18 cellular contexts compared by ENCODE assay signal in genomic region chr7:1931248-1931950, GRCh38.
A peak's percentile ranks its signal among the peaks of the same experiment; 100 is the strongest.
DNase-seq lines count a peak whose midpoint lies in the region; ATAC-seq, FAIRE-seq and TF ChIP-seq lines count a peak whose summit lies in the region.
"Had no signal": no experiment of that assay in that cellular context is flagged by ENCODE, and none has a peak within 500 bp of the region (broad histone marks: within the 10 kb centered on the region; RNA-seq: fewer than 3 reads in every experiment).

No MANE protein-coding gene starts in this region.

- no peaks in the 10 kb centered on the region for H3K27me3 Mint-ChIP-seq in CD4-positive, alpha-beta T cell
- peaks cover 3% of the 10 kb centered on the region for H3K27me3 Mint-ChIP-seq in astrocyte (ENCODE audit: low read depth, unreplicated experiment)
- H3K27me3 Mint-ChIP-seq in memory B cell: no peaks in the 10 kb centered on the region
- no peaks in the 10 kb centered on the region; the same call in 1 of the 2 replicates for H3K27me3 Mint-ChIP-seq in H9 (ENCODE audit: low read depth)
- H3K27me3 Mint-ChIP-seq in osteocyte (ENCODE audit: unreplicated experiment): no peaks in the 10 kb centered on the region

- no peaks in the 10 kb centered on the region for H3K9me3 Mint-ChIP-seq in CD4-positive, alpha-beta T cell
- peaks cover 4% of the 10 kb centered on the region for H3K9me3 Mint-ChIP-seq in astrocyte (ENCODE audit: unreplicated experiment)
- no peaks in the 10 kb centered on the region for H3K9me3 Mint-ChIP-seq in memory B cell
- H3K9me3 Mint-ChIP-seq in H9: peaks cover 4 to 9% of the 10 kb centered on the region in 2 experiments; a peak in 4 of 5 replicates
- no peaks in the 10 kb centered on the region for H3K9me3 Mint-ChIP-seq in osteocyte (ENCODE audit: unreplicated experiment)

- no peak for TF ChIP-seq POLR2A in H54 (IDR thresholded peaks at IDR 0.05; ENCODE audit: low read depth, low read length)

- H3K4me1 Mint-ChIP-seq in CD4-positive, alpha-beta T cell (ENCODE audit: low read depth): peaks cover 66% of the 10 kb centered on the region
- H3K4me1 Mint-ChIP-seq in astrocyte (ENCODE audit: low read depth, unreplicated experiment) (peaks cover 4% of the 10 kb centered on the region), memory B cell (peaks cover 29% of the 10 kb centered on the region), H9 (peaks cover 0 to 5% of the 10 kb centered on the region in 2 experiments; a peak in 1 of 4 replicates), osteocyte (ENCODE audit: unreplicated experiment) (peaks cover 7% of the 10 kb centered on the region)

- H3K4me2 ChIP-seq in astrocyte (ENCODE audit: low read length) (peak overlapping the region; percentile 5), H9 (ENCODE audit: insufficient read depth, insufficient read length, low read length) (no peak overlapping the region)

- no peak overlapping the region for H2BK15ac ChIP-seq in H9 (ENCODE audit: low read depth, low read length)

- no peaks in the 10 kb centered on the region for H3K36me3 ChIP-seq in astrocyte (ENCODE audit: insufficient read depth, low read length)
- H3K36me3 ChIP-seq: prostate gland had no signal

- H3K9me3 ChIP-seq in CD4-positive, alpha-beta T cell (ENCODE audit: control insufficient read depth, low read length): no peaks in the 10 kb centered on the region
- no peaks in the 10 kb centered on the region for H3K9me3 ChIP-seq in astrocyte (ENCODE audit: insufficient read depth, low read depth, low read length)
- H3K9me3 ChIP-seq in H9 (ENCODE audit: control insufficient read depth, low read depth, low read length): no peaks in the 10 kb centered on the region
- H3K9me3 ChIP-seq: prostate gland had no signal

- no peak overlapping the region for H4K5ac ChIP-seq in H9 (ENCODE audit: insufficient read length, low read depth, low read length)

- H3K4me3 Mint-ChIP-seq in CD4-positive, alpha-beta T cell: peak overlapping the region; percentile 68
- H3K4me3 Mint-ChIP-seq in astrocyte (ENCODE audit: unreplicated experiment): no peak overlapping the region
- H3K4me3 Mint-ChIP-seq in memory B cell: no peak overlapping the region
- H3K4me3 Mint-ChIP-seq in H9: no peak overlapping the region; a peak in 1 of 5 replicates
- H3K4me3 Mint-ChIP-seq in osteocyte (ENCODE audit: unreplicated experiment): no peak overlapping the region

- no CpG with 5 or more reads among the region's 24 CpGs for WGBS in H9 (ENCODE audit: extremely low coverage, insufficient read length, low lambda C conversion rate)

- no peak for ATAC-seq in CD4-positive, alpha-beta T cell (ENCODE audit: poor library complexity)
- ATAC-seq in memory B cell (ENCODE audit: low read depth) (no peak), GM19463 (IDR thresholded peaks at IDR 0.05; ENCODE audit: unreplicated experiment) (no peak), GM19324 (IDR thresholded peaks at IDR 0.05; ENCODE audit: low FRiP score, unreplicated experiment) (no peak)
- ATAC-seq: Panc1 had no signal

- intact Hi-C loops in CD4-positive, alpha-beta T cell (cut with DNase I, micrococcal nuclease): no loop called here

- no peak overlapping the region for H3T11ph ChIP-seq in H9 (ENCODE audit: low read length)

- no peaks in the 10 kb centered on the region for H3K79me1 ChIP-seq in H9 (ENCODE audit: insufficient read depth, low read depth, low read length, poor library complexity, severe bottlenecking)

- H4K20me1 ChIP-seq in astrocyte (ENCODE audit: insufficient read depth, low read length) (peaks cover 5% of the 10 kb centered on the region), H9 (ENCODE audit: control insufficient read depth, insufficient read depth, insufficient read length) (no peaks in the 10 kb centered on the region)

- peaks cover 3% of the 10 kb centered on the region for H3K79me2 ChIP-seq in astrocyte (ENCODE audit: insufficient read depth, low read length)
- H3K79me2 ChIP-seq in H9 (ENCODE audit: insufficient read depth, low read length): no peaks in the 10 kb centered on the region

- H3K27ac Mint-ChIP-seq in CD4-positive, alpha-beta T cell: peak overlapping the region; percentile 92
- H3K27ac Mint-ChIP-seq in astrocyte (ENCODE audit: unreplicated experiment): no peak overlapping the region
- H3K27ac Mint-ChIP-seq in memory B cell: peak overlapping the region; percentile 65
- peak overlapping the region in 1 of 3 experiments; percentile 72; a peak in 1 of 7 replicates for H3K27ac Mint-ChIP-seq in H9
- H3K27ac Mint-ChIP-seq in osteocyte (ENCODE audit: unreplicated experiment): no peak overlapping the region

- no peak overlapping the region for H4K8ac ChIP-seq in H9 (replicated peaks; ENCODE audit: insufficient read length, low read depth, low read length)

- H3K27ac ChIP-seq in CD4-positive, alpha-beta T cell (ENCODE audit: low read depth, low read length): peak overlapping the region; percentile 21
- H3K27ac ChIP-seq in astrocyte (ENCODE audit: low read depth, low read length) (peak overlapping the region; percentile 65), H9 (ENCODE audit: insufficient read length, low read depth, low read length) (no peak overlapping the region)
- H3K27ac ChIP-seq: dorsolateral prefrontal cortex, prostate gland, WERI-Rb-1 had no signal

- peak overlapping the region; percentile 30 for H3K9ac ChIP-seq in astrocyte (ENCODE audit: low read length)
- H3K9ac ChIP-seq in H9 (ENCODE audit: extremely low read depth, insufficient read length, low read length): no peak overlapping the region

- H3K4me1 ChIP-seq in astrocyte (ENCODE audit: insufficient read depth, low read length) (peaks cover 9% of the 10 kb centered on the region), H9 (ENCODE audit: insufficient read depth, low read length) (no peaks in the 10 kb centered on the region)
- H3K4me1 ChIP-seq: prostate gland had no signal

- no peak overlapping the region for H2BK120ac ChIP-seq in H9 (ENCODE audit: low read depth, low read length, poor library complexity, severe bottlenecking)

- no peaks in the 10 kb centered on the region for H3K23me2 ChIP-seq in H9 (ENCODE audit: insufficient read length, low read depth, low read length, poor library complexity, severe bottlenecking)

- H3K56ac ChIP-seq in H9 (ENCODE audit: insufficient read length, low read depth, low read length): no peak overlapping the region

- H2AFZ ChIP-seq in astrocyte (ENCODE audit: low read depth, low read length): no peak overlapping the region
- no peak overlapping the region for H2AFZ ChIP-seq in H9 (ENCODE audit: low read length)

- CTCF ChIA-PET in CD4-positive, alpha-beta T cell (lab: Charles Lee): no interaction called here

- H2BK20ac ChIP-seq in H9 (ENCODE audit: low read depth, low read length, poor library complexity, severe bottlenecking): no peak overlapping the region

- H3K23ac ChIP-seq in H9 (ENCODE audit: insufficient read length, low read depth, low read length): no peak overlapping the region

- no peak for TF ChIP-seq CTCF in CD4-positive, alpha-beta T cell (IDR thresholded peaks at IDR 0.05)
- TF ChIP-seq CTCF in astrocyte (IDR thresholded peaks at IDR 0.05; ENCODE audit: insufficient read depth, low read depth, low read length): no peak
- no peak for TF ChIP-seq CTCF in H9 (conservative IDR thresholded peaks at IDR 0.05)
- no peak for TF ChIP-seq CTCF in osteocyte (IDR thresholded peaks at IDR 0.05)

- H4K91ac ChIP-seq in H9 (ENCODE audit: insufficient read length, low read depth, low read length): no peak overlapping the region

- H3K14ac ChIP-seq in H9 (ENCODE audit: insufficient read depth, low read length): no peak overlapping the region

- H2BK12ac ChIP-seq in H9 (ENCODE audit: insufficient read length, low read depth, low read length): no peak overlapping the region

- POLR2A ChIA-PET in CD4-positive, alpha-beta T cell (lab: Charles Lee): no interaction called here

- H3K4me3 ChIP-seq in astrocyte (ENCODE audit: insufficient read depth, low read depth, low read length): no peak overlapping the region
- H3K4me3 ChIP-seq: dorsolateral prefrontal cortex, prostate gland had no signal

- no peak overlapping the region for H3K18ac ChIP-seq in H9 (ENCODE audit: insufficient read length, low read depth, low read length)

- H3K4ac ChIP-seq in H9 (ENCODE audit: low read depth, low read length): no peak overlapping the region

- DNase-seq in CD4-positive, alpha-beta T cell: no peak
- DNase-seq in H54 (ENCODE audit: insufficient read length, low spot score) (peak; percentile 56), astrocyte (ENCODE audit: low read depth) (peak; percentile 70), memory B cell (ENCODE audit: low spot score in 2 of 2) (no peak), H9 (no peak), osteocyte (ENCODE audit: extremely low spot score, unreplicated experiment) (no peak)
- DNase-seq: anterior cingulate cortex, dorsolateral prefrontal cortex, NCI-H146, NCI-H524 treated with DMSO at 0.1 percent for 48 hours, WERI-Rb-1 had no signal

- peaks cover 73% of the 10 kb centered on the region for H3K36me3 Mint-ChIP-seq in CD4-positive, alpha-beta T cell (ENCODE audit: low read depth)
- H3K36me3 Mint-ChIP-seq in astrocyte (ENCODE audit: low read depth, unreplicated experiment) (peaks cover 9% of the 10 kb centered on the region), memory B cell (peaks cover 19% of the 10 kb centered on the region), H9 (ENCODE audit: insufficient read depth in 1 of 3, low read depth in 3 of 3) (peaks cover 5 to 12% (median 7%) of the 10 kb centered on the region in 3 experiments; a peak in 4 of 7 replicates), osteocyte (ENCODE audit: unreplicated experiment) (peaks cover 2% of the 10 kb centered on the region)

- H2AK5ac ChIP-seq in H9 (ENCODE audit: insufficient read length, low read length): no peak overlapping the region

- no peaks in the 10 kb centered on the region for H3K27me3 ChIP-seq in CD4-positive, alpha-beta T cell (ENCODE audit: control insufficient read depth, insufficient read depth, low read length)
- H3K27me3 ChIP-seq in astrocyte (ENCODE audit: insufficient read depth, low read length): no peaks in the 10 kb centered on the region
- no peaks in the 10 kb centered on the region for H3K27me3 ChIP-seq in H9 (ENCODE audit: insufficient read depth, low read length)
- H3K27me3 ChIP-seq: dorsolateral prefrontal cortex had no signal

- H2BK5ac ChIP-seq in H9 (ENCODE audit: insufficient read length, low read length): no peak overlapping the region

- FAIRE-seq in H54 (lab: Jason Lieb, UNC): no peak
- FAIRE-seq in astrocyte (lab: Jason Lieb, UNC): no peak
- FAIRE-seq: D721Med, GM18507, GM19239 had no signal

Comparison
In these comparisons a context has a peak if more than half of its experiments do, and no peak if none do; other contexts are left out.
1. DNase-seq: peak in H54 (single experiment) and astrocyte (single experiment); none in CD4-positive, alpha-beta T cell (0 of 10), memory B cell (0 of 2), H9 (single experiment) and osteocyte (single experiment).
2. H3K27ac Mint-ChIP-seq: peak in CD4-positive, alpha-beta T cell (single experiment) and memory B cell (single experiment); none in astrocyte (single experiment) and osteocyte (single experiment).